In the genomic region with DNA sequence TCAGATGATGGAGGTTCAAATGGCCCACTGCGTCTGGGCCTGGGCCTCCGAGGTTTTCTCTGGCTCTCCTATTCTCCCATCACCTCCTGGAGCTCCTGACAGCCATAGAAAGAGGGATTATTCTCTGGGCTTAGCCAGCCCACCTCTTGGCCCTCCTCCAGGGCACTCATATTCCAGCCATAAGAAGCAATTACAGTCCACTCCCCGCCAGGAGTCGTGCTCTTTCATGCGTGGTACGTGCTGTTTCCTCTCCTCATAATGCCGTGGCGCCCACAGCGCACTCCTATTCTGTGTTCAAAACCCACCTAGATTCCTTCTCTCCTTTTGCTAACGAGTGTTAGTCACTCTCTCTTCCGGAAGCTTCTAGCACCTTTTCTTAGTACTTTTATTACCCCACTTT, we compare ENCODE assay signal across 13 cellular contexts.
DNase-seq lines count a peak whose midpoint lies in the region; ATAC-seq and TF ChIP-seq lines count a peak whose summit lies in the region.
"Had no signal": no experiment of that assay in that cellular context is flagged by ENCODE, and none has a peak within 500 bp of the region (broad histone marks: within the 10 kb centered on the region; RNA-seq: fewer than 3 reads in every experiment).

No MANE protein-coding gene starts in this region.

- TF ChIP-seq POLR2A in body of pancreas (IDR thresholded peaks at IDR 0.05) (no peak), stomach (IDR thresholded peaks at IDR 0.05) (no peak)

- no peak overlapping the region for H3K27ac ChIP-seq in brain microvascular endothelial cell
- no peak overlapping the region for H3K27ac ChIP-seq in body of pancreas
- H3K27ac ChIP-seq in stomach: no peak overlapping the region
- H3K27ac ChIP-seq: BLaER1 had no signal

- H3K4me1 ChIP-seq in body of pancreas (no peaks in the 10 kb centered on the region), stomach (no peaks in the 10 kb centered on the region)
- H3K4me1 ChIP-seq: BLaER1 had no signal

- intact Hi-C loops in body of pancreas (cut with DNase I): no loop called here
- intact Hi-C loops in stomach (cut with DNase I; ENCODE audit: low total_unique reads): no loop called here

- no peaks in the 10 kb centered on the region for H3K9me3 ChIP-seq in body of pancreas
- no peaks in the 10 kb centered on the region for H3K9me3 ChIP-seq in stomach
- H3K9me3 ChIP-seq: BLaER1 had no signal

- TF ChIP-seq EP300 in stomach (IDR thresholded peaks at IDR 0.05): no peak

- DNase-seq in NCI-H128 (lab: John Stamatoyannopoulos, UW; ENCODE audit: unreplicated experiment) (peak; percentile 34), NCI-H446 treated with DMSO at 0.1 percent for 48 hours (lab: John Stamatoyannopoulos, UW) (peak; percentile 72), brain microvascular endothelial cell (no peak), retina (peak; percentile 58), body of pancreas (no peak), COLO829 (ENCODE audit: low spot score) (no peak), stomach (no peak)
- DNase-seq: activated CD4-positive, CD25-positive, alpha-beta regulatory T cell; activated CD8-positive, alpha-beta memory T cell treated with anti-CD3 and anti-CD28 coated beads, Interleukin-2, amount 10 ng/mL, durations not matched to agents 7 days and 5 days; activated gamma-delta T cell; OCI-M1 had no signal

- in situ Hi-C loops in brain microvascular endothelial cell (cut with HindIII; ENCODE audit: low pct_ligation_motif_present, low sequenced_read_pairs): no loop called here

- no peak overlapping the region for H3K4me3 ChIP-seq in brain microvascular endothelial cell (ENCODE audit: low read depth, low read length)
- H3K4me3 ChIP-seq in body of pancreas: no peak overlapping the region
- no peak overlapping the region for H3K4me3 ChIP-seq in stomach
- H3K4me3 ChIP-seq: BLaER1 had no signal

- TF ChIP-seq CTCF in brain microvascular endothelial cell (IDR thresholded peaks at IDR 0.05; ENCODE audit: low read depth, low read length, missing control alignments): peak; percentile 36
- TF ChIP-seq CTCF in body of pancreas (IDR thresholded peaks at IDR 0.05): no peak
- no peak for TF ChIP-seq CTCF in stomach (IDR thresholded peaks at IDR 0.05)

- H3K36me3 ChIP-seq in brain microvascular endothelial cell (replicated peaks) (no peaks in the 10 kb centered on the region), body of pancreas (replicated peaks in 1 of 2; ENCODE audit: insufficient read depth in 1 of 2, low read depth in 2 of 2) (no peaks in the 10 kb centered on the region), stomach (no peaks in the 10 kb centered on the region)
- H3K36me3 ChIP-seq: BLaER1 had no signal

- WGBS in body of pancreas, 2 donors: 77 to 83% methylated on average over 11 of the region's 11 CpGs
- 80 to 92% (median 84%) methylated on average over 11 of the region's 11 CpGs for WGBS in stomach, 5 donors

- H3K27me3 ChIP-seq in brain microvascular endothelial cell (replicated peaks) (no peaks in the 10 kb centered on the region), body of pancreas (no peaks in the 10 kb centered on the region), stomach (no peaks in the 10 kb centered on the region)
- H3K27me3 ChIP-seq: BLaER1 had no signal

- no peak for ATAC-seq in body of pancreas
- no peak for ATAC-seq in GM19351 (IDR thresholded peaks at IDR 0.05; ENCODE audit: unreplicated experiment)
- ATAC-seq: activated CD8-positive, alpha-beta memory T cell treated with anti-CD3 and anti-CD28 coated beads, Interleukin-2, amount 10 ng/mL, durations not matched to agents 7 days and 5 days had no signal

Comparison
In these comparisons a context has a peak if more than half of its experiments do, and no peak if none do; other contexts are left out.
1. DNase-seq: peak in NCI-H128 (single experiment), NCI-H446 treated with DMSO at 0.1 percent for 48 hours (single experiment) and retina (single experiment); none in brain microvascular endothelial cell (single experiment), body of pancreas (0 of 4), COLO829 (single experiment) and stomach (single experiment).